Comparison of ENCODE assay signal across 1 cellular context in the genomic region with DNA sequence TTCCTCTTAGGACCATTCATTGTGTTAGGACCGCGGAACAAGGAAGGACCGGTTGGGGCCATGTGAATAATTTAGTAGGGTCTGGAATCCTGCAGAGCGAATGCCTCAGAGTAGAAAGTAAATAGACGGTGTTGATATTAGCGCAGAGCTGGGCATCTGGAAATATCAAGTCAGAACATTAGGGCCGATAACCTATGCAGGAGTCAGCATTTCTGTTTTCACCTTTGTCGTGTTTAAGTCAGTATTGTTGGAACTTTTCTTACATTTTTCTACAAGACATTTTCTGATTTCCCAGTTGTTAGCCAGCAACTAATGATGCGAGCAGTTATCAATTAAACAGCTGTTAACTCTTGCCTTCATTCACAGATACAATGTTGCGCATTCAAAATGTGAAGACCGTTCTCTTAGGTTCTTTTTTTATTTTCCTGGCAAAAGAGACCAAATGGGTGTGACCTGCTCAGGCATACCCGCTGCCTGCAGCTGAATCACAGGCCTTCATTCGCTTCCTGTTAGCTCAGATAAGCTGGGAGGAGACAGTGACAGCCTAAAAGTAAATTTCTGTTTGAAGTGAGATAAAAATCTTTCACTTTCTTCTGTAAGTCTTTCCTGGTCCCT.
TF ChIP-seq lines count a peak whose summit lies in the region.

No MANE protein-coding gene starts in this region.

TF ChIP-seq in Ishikawa, 13 proteins besides CTCF, POLR2A, EP300 and RAD21 (continued from another document):
- TF ChIP-seq, protein P1, sequence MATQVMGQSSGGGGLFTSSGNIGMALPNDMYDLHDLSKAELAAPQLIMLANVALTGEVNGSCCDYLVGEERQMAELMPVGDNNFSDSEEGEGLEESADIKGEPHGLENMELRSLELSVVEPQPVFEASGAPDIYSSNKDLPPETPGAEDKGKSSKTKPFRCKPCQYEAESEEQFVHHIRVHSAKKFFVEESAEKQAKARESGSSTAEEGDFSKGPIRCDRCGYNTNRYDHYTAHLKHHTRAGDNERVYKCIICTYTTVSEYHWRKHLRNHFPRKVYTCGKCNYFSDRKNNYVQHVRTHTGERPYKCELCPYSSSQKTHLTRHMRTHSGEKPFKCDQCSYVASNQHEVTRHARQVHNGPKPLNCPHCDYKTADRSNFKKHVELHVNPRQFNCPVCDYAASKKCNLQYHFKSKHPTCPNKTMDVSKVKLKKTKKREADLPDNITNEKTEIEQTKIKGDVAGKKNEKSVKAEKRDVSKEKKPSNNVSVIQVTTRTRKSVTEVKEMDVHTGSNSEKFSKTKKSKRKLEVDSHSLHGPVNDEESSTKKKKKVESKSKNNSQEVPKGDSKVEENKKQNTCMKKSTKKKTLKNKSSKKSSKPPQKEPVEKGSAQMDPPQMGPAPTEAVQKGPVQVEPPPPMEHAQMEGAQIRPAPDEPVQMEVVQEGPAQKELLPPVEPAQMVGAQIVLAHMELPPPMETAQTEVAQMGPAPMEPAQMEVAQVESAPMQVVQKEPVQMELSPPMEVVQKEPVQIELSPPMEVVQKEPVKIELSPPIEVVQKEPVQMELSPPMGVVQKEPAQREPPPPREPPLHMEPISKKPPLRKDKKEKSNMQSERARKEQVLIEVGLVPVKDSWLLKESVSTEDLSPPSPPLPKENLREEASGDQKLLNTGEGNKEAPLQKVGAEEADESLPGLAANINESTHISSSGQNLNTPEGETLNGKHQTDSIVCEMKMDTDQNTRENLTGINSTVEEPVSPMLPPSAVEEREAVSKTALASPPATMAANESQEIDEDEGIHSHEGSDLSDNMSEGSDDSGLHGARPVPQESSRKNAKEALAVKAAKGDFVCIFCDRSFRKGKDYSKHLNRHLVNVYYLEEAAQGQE (IDR thresholded peaks at IDR 0.05; ENCODE audit: low read depth) = no peak
